Comparison of ENCODE assay signal across 1 cellular context in genomic region chr4:872241-872981, GRCh38.
TF ChIP-seq lines count a peak whose summit lies in the region.

No MANE protein-coding gene starts in this region.

TF ChIP-seq in K562, 482 proteins besides CTCF, POLR2A, EP300 and RAD21:
- TF ChIP-seq ATF2 (CRISPR knock-in tag; IDR thresholded peaks at IDR 0.05) (no peak), USF1 (CRISPR knock-in tag; IDR thresholded peaks at IDR 0.05) (no peak), GABPA (tag; conservative IDR thresholded peaks at IDR 0.05; ENCODE audit: low read depth) (no peak), POLR2G (IDR thresholded peaks at IDR 0.05; ENCODE audit: low read depth, low read length) (peak; percentile 13; the same call in 1 of the 2 replicates)
